Comparison of ENCODE assay signal across 10 cellular contexts in the genomic region with DNA sequence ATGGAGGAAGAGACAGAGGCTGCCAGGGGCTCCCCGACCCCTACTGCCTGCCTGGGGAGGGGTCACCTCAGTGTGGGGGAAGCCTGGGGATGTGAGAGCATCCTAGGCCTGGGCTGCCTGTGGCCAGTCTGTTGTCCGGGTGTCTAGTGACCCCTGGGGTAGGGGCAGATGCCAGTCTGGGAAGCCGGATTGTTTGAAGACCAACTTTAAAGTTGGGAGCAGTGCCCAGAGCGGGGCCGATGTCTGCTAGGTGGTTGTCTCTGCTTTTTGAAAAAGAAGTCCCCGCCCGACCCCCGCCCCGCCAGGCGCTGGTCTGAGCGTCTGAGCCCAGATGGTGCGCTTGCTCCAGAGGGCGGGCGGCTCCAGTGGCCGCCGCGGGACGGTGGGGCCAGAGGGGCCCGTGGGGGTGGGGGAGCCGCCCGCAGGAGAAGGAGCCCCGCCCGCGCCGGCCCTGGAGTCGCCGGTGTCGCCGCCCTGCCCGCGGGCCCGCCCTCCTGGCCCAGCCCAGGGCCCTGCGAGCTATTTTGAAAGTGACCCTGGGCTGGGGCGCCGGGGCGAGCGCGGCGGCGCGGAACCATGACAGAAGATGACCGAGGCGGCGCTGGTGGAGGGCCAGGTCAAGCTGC. TPM values are rescaled to one million over a fixed set of nuclear protein-coding genes. Genes with fewer than 3 reads are reported as not detected.
DNase-seq lines count a peak whose midpoint lies in the region; ATAC-seq and TF ChIP-seq lines count a peak whose summit lies in the region.
"Had no signal": no experiment of that assay in that cellular context is flagged by ENCODE, and none has a peak within 500 bp of the region (broad histone marks: within the 10 kb centered on the region; RNA-seq: fewer than 3 reads in every experiment).

A gene with protein sequence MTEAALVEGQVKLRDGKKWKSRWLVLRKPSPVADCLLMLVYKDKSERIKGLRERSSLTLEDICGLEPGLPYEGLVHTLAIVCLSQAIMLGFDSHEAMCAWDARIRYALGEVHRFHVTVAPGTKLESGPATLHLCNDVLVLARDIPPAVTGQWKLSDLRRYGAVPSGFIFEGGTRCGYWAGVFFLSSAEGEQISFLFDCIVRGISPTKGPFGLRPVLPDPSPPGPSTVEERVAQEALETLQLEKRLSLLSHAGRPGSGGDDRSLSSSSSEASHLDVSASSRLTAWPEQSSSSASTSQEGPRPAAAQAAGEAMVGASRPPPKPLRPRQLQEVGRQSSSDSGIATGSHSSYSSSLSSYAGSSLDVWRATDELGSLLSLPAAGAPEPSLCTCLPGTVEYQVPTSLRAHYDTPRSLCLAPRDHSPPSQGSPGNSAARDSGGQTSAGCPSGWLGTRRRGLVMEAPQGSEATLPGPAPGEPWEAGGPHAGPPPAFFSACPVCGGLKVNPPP (plus strand): TSS at position 517 of the 626 bp plus-strand sequence. CDS start 70 bp downstream, at position 587.

- H3K9me3 Mint-ChIP-seq in progenitor cell of endocrine pancreas (ENCODE audit: low read depth): peaks cover 5% of the 10 kb centered on the region

- BruUV-seq in Panc1 (replicated peaks; lab: Mats Ljungman, UMichigan): no TSS peak

- in situ Hi-C loops in Panc1 (cut with HindIII; ENCODE audit: low pct_unique_long_range_greater_than_20kb, low sequenced_read_pairs): no loop called here

- ATAC-seq in Panc1 (peak; percentile 33; the same call in 1 of the 2 replicates), Right ventricle myocardium superior (ENCODE audit: poor library complexity) (peak; percentile 66), HG03280 (IDR thresholded peaks at IDR 0.05; ENCODE audit: unreplicated experiment) (no peak)

- peak within 1 kb of the TSS; percentile 45 for H3K4me3 Mint-ChIP-seq in progenitor cell of endocrine pancreas (ENCODE audit: low read depth)

- no peak within 1 kb of the TSS for H3K27ac Mint-ChIP-seq in progenitor cell of endocrine pancreas

- H3K36me3 ChIP-seq in BJ (ENCODE audit: control insufficient read depth, insufficient read depth, low read length) (no peaks in the 10 kb centered on the region), Panc1 (ENCODE audit: control insufficient read depth, insufficient read depth, low read length) (no peaks in the 10 kb centered on the region)

- H3K4me1 Mint-ChIP-seq in progenitor cell of endocrine pancreas (ENCODE audit: low read depth): no peaks in the 10 kb centered on the region

- no peaks in the 10 kb centered on the region for H3K9me3 ChIP-seq in Panc1 (ENCODE audit: control insufficient read depth, insufficient read depth, low read depth, low read length)

- H3K27me3 Mint-ChIP-seq in progenitor cell of endocrine pancreas: peaks cover 40% of the 10 kb centered on the region

- H3K4me1 ChIP-seq in Panc1 (ENCODE audit: control insufficient read depth, insufficient read depth, low read length): no peaks in the 10 kb centered on the region

- no peak for DNase-seq in BJ (ENCODE audit: low read depth)
- DNase-seq in Panc1 (ENCODE audit: low read depth, low spot score): no peak
- DNase-seq in Right ventricle myocardium superior: peak; percentile 78
- DNase-seq in progenitor cell of endocrine pancreas (ENCODE audit: low spot score, unreplicated experiment): no peak
- DNase-seq in NOMO-1 treated with dmso at 0.1 percent for 144 hours (lab: John Stamatoyannopoulos, UW; ENCODE audit: unreplicated experiment): no peak
- DNase-seq in stimulated activated CD4-positive, alpha-beta T cell treated with anti-CD3 and anti-CD28 coated beads, Interleukin-4, amount 100 ng/mL, for 24 hours: no peak
- DNase-seq in COLO829 (ENCODE audit: low spot score): no peak
- DNase-seq: GF-D8; stimulated activated CD4-positive, alpha-beta T cell treated with anti-CD3 and anti-CD28 coated beads, Interleukin-4, amount 100 ng/mL, for 1 hour had no signal

- peak within 1 kb of the TSS; percentile 19 for H3K4me3 ChIP-seq in BJ (ENCODE audit: low read depth, low read length)
- H3K4me3 ChIP-seq in Panc1 (ENCODE audit: low read depth in 2 of 2, low read length in 2 of 2): peak within 1 kb of the TSS in 1 of 2 experiments; percentile 9; a peak in 1 of 4 replicates

- H3K27me3 ChIP-seq in BJ (ENCODE audit: control insufficient read depth, insufficient read depth, low read length) (peaks cover 36% of the 10 kb centered on the region), Panc1 (ENCODE audit: control insufficient read depth, insufficient read depth, low read length) (no peaks in the 10 kb centered on the region)

- CTCF ChIA-PET in BJ (lab: Yijun Ruan, JAX): interaction anchor here (0.6 to 1.9 kb wide), 3 partner anchors 18 to 117 kb away, joined by 3 to 11 read pairs (median 3); no protein-coding TSS in a partner anchor
- CTCF ChIA-PET in Panc1 (lab: Charles Lee): no interaction called here

- H3K36me3 Mint-ChIP-seq in progenitor cell of endocrine pancreas (ENCODE audit: insufficient read depth): no peaks in the 10 kb centered on the region

- H3K27ac ChIP-seq in Panc1 (ENCODE audit: low read length): no peak within 1 kb of the TSS

- POLR2A ChIA-PET in BJ (lab: Charles Lee): no interaction called here
- POLR2A ChIA-PET in Panc1 (lab: Charles Lee): no interaction called here

- TF ChIP-seq CTCF in BJ (IDR thresholded peaks at IDR 0.05; ENCODE audit: insufficient read depth, low read depth, low read length) (no peak), Panc1 (IDR thresholded peaks at IDR 0.05) (no peak), progenitor cell of endocrine pancreas (IDR thresholded peaks at IDR 0.05; ENCODE audit: unreplicated experiment) (no peak)

- intact Hi-C loops in Panc1 (cut with micrococcal nuclease; ENCODE audit: unreplicated experiment) (no loop called here), Right ventricle myocardium superior (cut with DNase I) (no loop called here)

RNA-seq across cellular contexts. Expression of the gene that starts here (rescaled TPM):
- not detected in 2 replicates for polyA plus RNA-seq in BJ (2011; rRNA removed)
- polyA minus RNA-seq in BJ (2011; rRNA and poly(A)+ RNA removed): not detected in 2 replicates
- total RNA-seq in Panc1 (2021; ENCODE audit: unreplicated experiment) (2.4 TPM), Right ventricle myocardium superior (33.7 TPM), progenitor cell of endocrine pancreas (0.13 TPM in 1 of 2 replicates, not detected in the other)
- 1.9 TPM for polyA plus RNA-seq in Panc1 (2012; ENCODE audit: insufficient read length)

Comparison
In these comparisons a context has a peak if more than half of its experiments do, and no peak if none do; other contexts are left out.
1. RNA of the gene that starts here (total RNA-seq): 33.7 TPM in Right ventricle myocardium superior (single experiment); 2.4 TPM in Panc1 (single experiment) and 0.13 TPM in progenitor cell of endocrine pancreas; every median in the first group is over 10 times any median in the second.